3 cellular contexts compared by ENCODE assay signal in genomic region chr13:44609137-44609536, GRCh38.
A peak's percentile ranks its signal among the peaks of the same experiment; 100 is the strongest.
TF ChIP-seq lines count a peak whose summit lies in the region.

No MANE protein-coding gene starts in this region.

TF ChIP-seq in HepG2, 621 proteins besides CTCF, POLR2A, EP300 and RAD21:
- TF ChIP-seq THAP11 (CRISPR knock-in tag; IDR thresholded peaks at IDR 0.05) (peak; percentile 81), ZNF143 (CRISPR knock-in tag; IDR thresholded peaks at IDR 0.05) (peak; percentile 56), SUZ12 (IDR thresholded peaks at IDR 0.05; ENCODE audit: low read depth, low read length) (no peak), SRSF4 (IDR thresholded peaks at IDR 0.05; ENCODE audit: low read depth, low read length, poor library complexity, severe bottlenecking) (no peak)

TF ChIP-seq in Ishikawa, 13 proteins besides CTCF, POLR2A, EP300 and RAD21:
- no peak for TF ChIP-seq REST (IDR thresholded peaks at IDR 0.05; ENCODE audit: low read depth)
- peak; percentile 69 for TF ChIP-seq USF1 (IDR thresholded peaks at IDR 0.05)

TF ChIP-seq in K562, 482 proteins besides CTCF, POLR2A, EP300 and RAD21:
- no peak for TF ChIP-seq CLOCK (CRISPR knock-in tag; IDR thresholded peaks at IDR 0.05; ENCODE audit: borderline replicate concordance)
- 0 out of 4 replicates have a peak, but pooled peaks of 1 of the 2 experiments have one; percentile 7 for TF ChIP-seq SIX5 (IDR thresholded peaks at IDR 0.05; ENCODE audit: borderline replicate concordance in 1 of 2, insufficient read depth in 1 of 2, low read depth in 1 of 2, low read length in 2 of 2)
- TF ChIP-seq HCFC1 (IDR thresholded peaks at IDR 0.05; ENCODE audit: low read depth, low read length), result peak; percentile 70
